In the genomic region with DNA sequence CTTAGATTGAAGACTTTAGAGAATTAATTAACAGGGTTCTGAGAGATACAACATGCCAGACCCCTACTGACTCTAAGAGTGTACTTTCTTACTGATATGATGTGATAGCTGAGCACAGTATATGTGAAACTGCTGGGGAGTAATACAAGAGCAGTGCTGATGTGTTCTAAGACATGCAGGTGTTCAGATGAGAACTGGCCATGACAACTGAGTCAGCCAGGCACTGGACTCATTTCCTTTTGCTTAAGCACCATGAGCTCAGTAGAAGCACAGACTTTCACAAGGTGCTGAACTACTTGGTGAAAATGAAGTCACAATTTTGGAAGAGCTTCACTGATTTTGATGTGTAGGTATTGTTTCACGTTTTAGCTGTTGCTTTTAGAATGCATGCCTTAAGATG, we compare ENCODE assay signal across 11 cellular contexts.
A peak's percentile ranks its signal among the peaks of the same experiment; 100 is the strongest.
DNase-seq lines count a peak whose midpoint lies in the region; ATAC-seq and TF ChIP-seq lines count a peak whose summit lies in the region.
"Had no signal": no experiment of that assay in that cellular context is flagged by ENCODE, and none has a peak within 500 bp of the region (broad histone marks: within the 10 kb centered on the region; RNA-seq: fewer than 3 reads in every experiment).

No MANE protein-coding gene starts in this region.

- no peaks in the 10 kb centered on the region for H3K27me3 ChIP-seq in OCI-LY3 (ENCODE audit: low read depth, low read length)
- H3K27me3 ChIP-seq: body of pancreas, gastrocnemius medialis had no signal

- DNase-seq in stimulated activated CD4-positive, alpha-beta T cell treated with anti-CD3 and anti-CD28 coated beads, Interleukin-15, amount 100 ng/mL, for 24 hours = peak; percentile 23
- no peak for DNase-seq in stimulated activated CD4-positive, alpha-beta T cell treated with anti-CD3 and anti-CD28 coated beads, Interleukin-4, amount 100 ng/mL, for 24 hours
- DNase-seq in superior temporal gyrus (ENCODE audit: extremely low spot score) (peak; percentile 6), T-helper 9 cell (no peak), EL (no peak), NCI-H2081 treated with DMSO at 0.1 percent for 48 hours (lab: John Stamatoyannopoulos, UW) (no peak)
- DNase-seq: body of pancreas; gastrocnemius medialis; stimulated activated CD4-positive, alpha-beta T cell treated with anti-CD3 and anti-CD28 coated beads, Interleukin-4, amount 100 ng/mL, for 1 hour had no signal

- H3K4me2 ChIP-seq in OCI-LY3 (ENCODE audit: low read length) = peak overlapping the region; percentile 68

- no peaks in the 10 kb centered on the region for H3K79me2 ChIP-seq in OCI-LY3 (ENCODE audit: low read length)

- no peaks in the 10 kb centered on the region for H3K36me3 ChIP-seq in OCI-LY3 (replicated peaks; ENCODE audit: low read depth, low read length)
- H3K36me3 ChIP-seq: gastrocnemius medialis had no signal

- peak overlapping the region; percentile 70 for H3K27ac ChIP-seq in OCI-LY3 (ENCODE audit: low read length)
- H3K27ac ChIP-seq: body of pancreas, gastrocnemius medialis had no signal

- no peak for TF ChIP-seq CTCF in OCI-LY3 (IDR thresholded peaks at IDR 0.05; ENCODE audit: low read depth, low read length)

- peak overlapping the region; percentile 92 for H2AFZ ChIP-seq in OCI-LY3 (ENCODE audit: low read depth, low read length)

- H4K20me1 ChIP-seq in OCI-LY3 (ENCODE audit: insufficient read depth, low read length) = no peaks in the 10 kb centered on the region

- peak; percentile 78 for ATAC-seq in HG02798 (IDR thresholded peaks at IDR 0.05; ENCODE audit: poor library complexity, unreplicated experiment)
- ATAC-seq: body of pancreas, gastrocnemius medialis had no signal

- H3K4me3 ChIP-seq in OCI-LY3 (ENCODE audit: low read length) = peak overlapping the region; percentile 39
- H3K4me3 ChIP-seq: body of pancreas, gastrocnemius medialis had no signal

- H3K9me3 ChIP-seq in OCI-LY3 (ENCODE audit: insufficient read depth, low read length) = no peaks in the 10 kb centered on the region
- H3K9me3 ChIP-seq: body of pancreas, gastrocnemius medialis had no signal

- peaks cover 30% of the 10 kb centered on the region for H3K4me1 ChIP-seq in OCI-LY3 (ENCODE audit: low read length)
- H3K4me1 ChIP-seq: gastrocnemius medialis had no signal

- H3K9ac ChIP-seq in OCI-LY3 (ENCODE audit: low read length) = peak overlapping the region; percentile 29

Comparison
In these comparisons a context has a peak if more than half of its experiments do, and no peak if none do; other contexts are left out.
1. DNase-seq: peak in stimulated activated CD4-positive, alpha-beta T cell treated with anti-CD3 and anti-CD28 coated beads, Interleukin-15, amount 100 ng/mL, for 24 hours (single experiment) and superior temporal gyrus (single experiment); none in stimulated activated CD4-positive, alpha-beta T cell treated with anti-CD3 and anti-CD28 coated beads, Interleukin-4, amount 100 ng/mL, for 24 hours (single experiment), T-helper 9 cell (single experiment), EL (single experiment) and NCI-H2081 treated with DMSO at 0.1 percent for 48 hours (single experiment).